ENCODE assay signal across 17 cellular contexts in the genomic region with DNA sequence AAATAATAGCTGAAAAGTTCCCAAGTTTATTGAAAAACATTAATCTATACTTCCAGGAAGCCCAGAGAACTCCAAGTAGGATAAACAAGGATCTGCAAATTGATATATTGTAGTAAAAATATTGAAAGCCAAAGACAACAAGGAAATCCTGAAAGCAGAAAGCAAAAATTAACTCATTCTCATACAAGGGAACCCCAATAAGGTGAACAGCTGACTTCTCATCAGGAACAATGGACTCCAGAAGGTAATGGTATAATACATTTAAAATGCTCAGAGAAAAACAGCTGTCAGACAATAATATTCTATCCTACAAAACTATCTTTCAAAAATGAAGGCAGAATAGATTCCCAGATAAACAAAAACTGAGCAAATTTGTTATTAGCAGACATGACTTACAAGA.
DNase-seq lines count a peak whose midpoint lies in the region; ATAC-seq, FAIRE-seq and TF ChIP-seq lines count a peak whose summit lies in the region.
"Had no signal": no experiment of that assay in that cellular context is flagged by ENCODE, and none has a peak within 500 bp of the region (broad histone marks: within the 10 kb centered on the region; RNA-seq: fewer than 3 reads in every experiment).

No MANE protein-coding gene starts in this region.

- no peaks in the 10 kb centered on the region for H3K9me2 ChIP-seq in OCI-LY7 (ENCODE audit: insufficient read depth, low read length)

- FAIRE-seq in HepG2 (lab: Jason Lieb, UNC) (no peak), bronchial epithelial cell (lab: Jason Lieb, UNC) (no peak)
- FAIRE-seq: HTR-8/SVneo had no signal

- POLR2A ChIA-PET in HepG2 (lab: Yijun Ruan, JAX) (no interaction called here), OCI-LY7 (lab: Charles Lee) (interaction anchor here (1.3 kb wide), 1 partner anchor 10 kb away, joined by 8 read pairs; no protein-coding TSS in a partner anchor)

- TF ChIP-seq RAD21 in HepG2 (CRISPR knock-in tag; IDR thresholded peaks at IDR 0.05) = no peak

- CTCF ChIA-PET in HepG2 (lab: Yijun Ruan, JAX; ENCODE audit: low intra/inter-chr PET ratio, low total read pairs) = no interaction called here
- CTCF ChIA-PET in OCI-LY7 (lab: Charles Lee; ENCODE audit: unreplicated experiment) = no interaction called here

- no peak for DNase-seq in HepG2 (ENCODE audit: low spot score)
- DNase-seq in right lobe of liver = no peak
- DNase-seq in OCI-LY7 (ENCODE audit: low spot score) = peak; percentile 2
- peak; percentile 3 for DNase-seq in bronchial epithelial cell (ENCODE audit: low read depth)
- DNase-seq in activated CD4-positive, alpha-beta T cell treated with anti-CD3 and anti-CD28 coated beads, Interleukin-2, amount 50 U/mL, for 48 hours = no peak
- DNase-seq in iPS-NIHi7 (ENCODE audit: extremely low spot score) = no peak
- no peak for DNase-seq in occipital lobe (lab: John Stamatoyannopoulos, UW)
- DNase-seq: BE2C; CD4-positive, CD25-positive, alpha-beta regulatory T cell; COR-L47; DMS153; MV-4-11; NCI-H187 treated with DMSO at 0.1 percent for 48 hours; NCI-H345; NCI-H524 treated with DMSO at 0.1 percent for 48 hours had no signal

- ATAC-seq in HepG2 (no peak), right lobe of liver (no peak)

- no peaks in the 10 kb centered on the region for H3K79me2 ChIP-seq in HepG2 (ENCODE audit: insufficient read depth, low read length)
- no peaks in the 10 kb centered on the region for H3K79me2 ChIP-seq in OCI-LY7 (ENCODE audit: insufficient read depth, low read depth, low read length)

- in situ Hi-C loops in HepG2 (cut with HindIII; ENCODE audit: extremely low pct_ligation_motif_present, low pct_unique_long_range_greater_than_20kb) = no loop called here

- no peak overlapping the region for H3K4me2 ChIP-seq in HepG2 (ENCODE audit: low read depth, low read length)
- no peak overlapping the region for H3K4me2 ChIP-seq in OCI-LY7 (ENCODE audit: low read length)

- no peaks in the 10 kb centered on the region for H3K36me3 ChIP-seq in HepG2 (replicated peaks in 1 of 2; ENCODE audit: control insufficient read depth in 1 of 2, insufficient read depth in 2 of 2, low read length in 2 of 2)
- no peaks in the 10 kb centered on the region for H3K36me3 ChIP-seq in right lobe of liver
- no peaks in the 10 kb centered on the region for H3K36me3 ChIP-seq in OCI-LY7 (ENCODE audit: insufficient read depth, low read length)
- no peaks in the 10 kb centered on the region for H3K36me3 ChIP-seq in bronchial epithelial cell (ENCODE audit: control insufficient read depth, insufficient read depth, low read length)
- H3K36me3 ChIP-seq: BE2C, SJCRH30 had no signal

- H3K27me3 ChIP-seq in HepG2 (ENCODE audit: control insufficient read depth in 1 of 2, insufficient read depth in 2 of 2, low read length in 2 of 2) (no peaks in the 10 kb centered on the region), right lobe of liver (no peaks in the 10 kb centered on the region), bronchial epithelial cell (ENCODE audit: control insufficient read depth, insufficient read depth, low read length) (no peaks in the 10 kb centered on the region)
- H3K27me3 ChIP-seq: BE2C, SJCRH30 had no signal

- intact Hi-C loops in HepG2 (cut with micrococcal nuclease; ENCODE audit: unreplicated experiment) = no loop called here
- intact Hi-C loops in right lobe of liver (cut with DNase I) = no loop called here
- intact Hi-C loops in OCI-LY7 (cut with micrococcal nuclease; ENCODE audit: unreplicated experiment) = no loop called here

- BruUV-seq in HepG2 (replicated peaks; lab: Mats Ljungman, UMichigan) (no TSS peak), OCI-LY7 (replicated peaks; lab: Mats Ljungman, UMichigan) (no TSS peak)

- no peak overlapping the region for H3K9ac ChIP-seq in HepG2 (ENCODE audit: insufficient read depth, low read depth, low read length)

- H2AFZ ChIP-seq in HepG2 (ENCODE audit: low read length) (no peak overlapping the region), OCI-LY7 (ENCODE audit: low read length) (no peak overlapping the region)

- H3K9me3 ChIP-seq in HepG2 (ENCODE audit: low read length) = peaks cover 41% of the 10 kb centered on the region
- peaks cover 0 to 4% (median 0%) of the 10 kb centered on the region in 4 donors for H3K9me3 ChIP-seq in right lobe of liver
- H3K9me3 ChIP-seq in OCI-LY7 (ENCODE audit: low read length) = 0 out of 2 replicates have a peak, but pooled peaks cover 9% of the 10 kb centered on the region
- H3K9me3 ChIP-seq: BE2C had no signal

- H4K20me1 ChIP-seq in HepG2 (ENCODE audit: insufficient read depth, low read length) (no peaks in the 10 kb centered on the region), OCI-LY7 (ENCODE audit: insufficient read depth, low read length) (no peaks in the 10 kb centered on the region)

- TF ChIP-seq EP300 in HepG2 (IDR thresholded peaks at IDR 0.05; ENCODE audit: low read depth in 2 of 2, low read length in 2 of 2) (no peak), HepG2 (CRISPR knock-in tag; IDR thresholded peaks at IDR 0.05; ENCODE audit: borderline replicate concordance) (no peak)

- H3K27ac ChIP-seq in HepG2 (ENCODE audit: extremely low read length, insufficient read depth, low read length) (no peak overlapping the region), right lobe of liver (no peak overlapping the region), OCI-LY7 (ENCODE audit: low read depth, low read length, poor library complexity, severe bottlenecking) (no peak overlapping the region)
- H3K27ac ChIP-seq: SJCRH30 had no signal

- H3K4me3 ChIP-seq in HepG2 (replicated peaks in 1 of 3; ENCODE audit: insufficient read depth in 1 of 3, low read depth in 2 of 3, low read length in 3 of 3) (no peak overlapping the region), right lobe of liver (no peak overlapping the region), OCI-LY7 (ENCODE audit: low read depth, low read length, poor library complexity, severe bottlenecking) (no peak overlapping the region), bronchial epithelial cell (ENCODE audit: low read depth, low read length) (no peak overlapping the region)
- H3K4me3 ChIP-seq: SJCRH30 had no signal

- TF ChIP-seq POLR2A in HepG2 (IDR thresholded peaks at IDR 0.05; ENCODE audit: insufficient read depth in 1 of 2, low read depth in 2 of 2, low read length in 2 of 2) (no peak), right lobe of liver (IDR thresholded peaks at IDR 0.05) (no peak)

- TF ChIP-seq CTCF in HepG2 (CRISPR knock-in tag; IDR thresholded peaks at IDR 0.05) (no peak), right lobe of liver (IDR thresholded peaks at IDR 0.05) (no peak), OCI-LY7 (conservative IDR thresholded peaks at IDR 0.05; ENCODE audit: low read length) (no peak), bronchial epithelial cell (IDR thresholded peaks at IDR 0.05; ENCODE audit: insufficient read depth, low read length, severe bottlenecking) (no peak)

- no peaks in the 10 kb centered on the region for H3K4me1 ChIP-seq in HepG2 (ENCODE audit: insufficient read depth, low read length)
- no peaks in the 10 kb centered on the region for H3K4me1 ChIP-seq in right lobe of liver
- H3K4me1 ChIP-seq in OCI-LY7 (ENCODE audit: insufficient read depth, low read length, poor library complexity, severe bottlenecking) = no peaks in the 10 kb centered on the region
- H3K4me1 ChIP-seq: BE2C had no signal

TF ChIP-seq in HepG2, 621 proteins besides CTCF, POLR2A, EP300 and RAD21:
- TF ChIP-seq CHD4 (IDR thresholded peaks at IDR 0.05; ENCODE audit: borderline replicate concordance, low read length) = peak; percentile 74; the same call in 1 of the 2 replicates
- no peak for TF ChIP-seq ZNF510 (CRISPR knock-in tag; IDR thresholded peaks at IDR 0.05; ENCODE audit: low read depth)
- TF ChIP-seq ZNF317 (CRISPR knock-in tag; IDR thresholded peaks at IDR 0.05) = peak; percentile 100

Comparison
In these comparisons a context has a peak if more than half of its experiments do, and no peak if none do; other contexts are left out.
1. DNase-seq: peak in OCI-LY7 (single experiment) and bronchial epithelial cell (single experiment); none in HepG2 (single experiment), right lobe of liver (0 of 3), activated CD4-positive, alpha-beta T cell treated with anti-CD3 and anti-CD28 coated beads, Interleukin-2, amount 50 U/mL, for 48 hours (0 of 2), iPS-NIHi7 (single experiment) and occipital lobe (single experiment).